Comparison of ENCODE assay signal across 19 cellular contexts in genomic region chr22:40022536-40023225, GRCh38. TPM values are rescaled to one million over a fixed set of nuclear protein-coding genes. Genes with fewer than 3 reads are reported as not detected.
DNase-seq lines count a peak whose midpoint lies in the region; ATAC-seq and TF ChIP-seq lines count a peak whose summit lies in the region.
"Had no signal": no experiment of that assay in that cellular context is flagged by ENCODE, and none has a peak within 500 bp of the region (broad histone marks: within the 10 kb centered on the region; RNA-seq: fewer than 3 reads in every experiment).

No MANE protein-coding gene starts in this region.

- no peak overlapping the region for H3K9ac ChIP-seq in PC-3 (ENCODE audit: low read length)

- no peak overlapping the region for H3K4me2 ChIP-seq in PC-3 (ENCODE audit: low read length)
- H3K4me2 ChIP-seq: smooth muscle cell had no signal

- H4K20me1 ChIP-seq in PC-3 (ENCODE audit: low read length) = no peaks in the 10 kb centered on the region

- H3K36me3 ChIP-seq in esophagus squamous epithelium (peaks cover 0 to 52% (median 0%) of the 10 kb centered on the region in 3 donors), stomach (peaks cover 6 to 36% (median 24%) of the 10 kb centered on the region in 4 donors), PC-3 (ENCODE audit: low read depth, low read length) (no peaks in the 10 kb centered on the region)
- H3K36me3 ChIP-seq: upper lobe of right lung had no signal

- BruUV-seq in PC-3 (replicated peaks; lab: Mats Ljungman, UMichigan) = no TSS peak

- CTCF ChIA-PET in PC-3 (lab: Charles Lee) = no interaction called here

- TF ChIP-seq EP300 in stomach (IDR thresholded peaks at IDR 0.05) = no peak

- WGBS in esophagus squamous epithelium, 2 donors = 34 to 55% methylated on average over 5 of the region's 11 CpGs
- WGBS in stomach, 5 donors = 60 to 77% (median 63%) methylated on average over 8 to 11 of the region's 11 CpGs

- no peak overlapping the region for H3K4me3 ChIP-seq in esophagus squamous epithelium
- no peak overlapping the region for H3K4me3 ChIP-seq in stomach
- H3K4me3 ChIP-seq in PC-3 (ENCODE audit: low read length) = no peak overlapping the region
- H3K4me3 ChIP-seq: pancreas, smooth muscle cell, upper lobe of right lung had no signal

- H3K4me1 ChIP-seq in esophagus squamous epithelium = peaks cover 4 to 87% (median 65%) of the 10 kb centered on the region in 3 donors
- H3K4me1 ChIP-seq in stomach = peaks cover 9 to 37% (median 17%) of the 10 kb centered on the region in 4 donors
- H3K4me1 ChIP-seq in PC-3 (ENCODE audit: insufficient read depth, low read length) = no peaks in the 10 kb centered on the region
- H3K4me1 ChIP-seq: pancreas, upper lobe of right lung had no signal

- H3K79me2 ChIP-seq in PC-3 (ENCODE audit: low read length) = no peaks in the 10 kb centered on the region

- intact Hi-C loops in esophagus squamous epithelium (cut with DNase I) = no loop called here
- intact Hi-C loops in stomach (cut with DNase I; ENCODE audit: low total_unique reads) = no loop called here
- intact Hi-C loops in PC-3 (cut with micrococcal nuclease) = loop anchor here (5.0 kb wide), 1 partner anchor 490 kb away; the partner anchor contains the start of gene RPS19BP1

- POLR2A ChIA-PET in PC-3 (lab: Charles Lee; ENCODE audit: unreplicated experiment) = no interaction called here

- H2AFZ ChIP-seq in PC-3 (ENCODE audit: low read length) = no peak overlapping the region

- TF ChIP-seq POLR2A in esophagus squamous epithelium (IDR thresholded peaks at IDR 0.05) (peak in 1 of 4 donors; percentile 30), stomach (IDR thresholded peaks at IDR 0.05) (no peak)

- TF ChIP-seq CTCF in esophagus squamous epithelium (IDR thresholded peaks at IDR 0.05) = no peak
- TF ChIP-seq CTCF in stomach (IDR thresholded peaks at IDR 0.05) = no peak
- no peak for TF ChIP-seq CTCF in PC-3 (conservative IDR thresholded peaks at IDR 0.05; ENCODE audit: low read depth, low read length)

- DNase-seq in NCI-H1694 (lab: John Stamatoyannopoulos, UW) = peak; percentile 82
- no peak for DNase-seq in NCI-H1694 treated with DMSO at 0.1 percent for 48 hours (lab: John Stamatoyannopoulos, UW)
- DNase-seq in RPMI7951 (ENCODE audit: low read depth) = peak; percentile 47
- DNase-seq in esophagus squamous epithelium (lab: John Stamatoyannopoulos, UW) = no peak
- peak; percentile 65 for DNase-seq in stomach
- no peak for DNase-seq in NCI-H1092 (lab: John Stamatoyannopoulos, UW)
- no peak for DNase-seq in PC-3
- DNase-seq: activated CD4-positive, alpha-beta T cell treated with anti-CD3 and anti-CD28 coated beads, Interleukin-2, amount 50 U/mL, for 1 hour; activated T-cell treated with anti-CD3 and anti-CD28 coated beads, Interleukin-2, amount 50 U/mL, for 48 hours; effector memory CD4-positive, alpha-beta T cell; KG1; left ventricle myocardium superior; NCI-H1417 treated with DMSO at 0.1 percent for 48 hours; pancreas; upper lobe of right lung had no signal

- H3F3A ChIP-seq in PC-3 (ENCODE audit: low read length, unreplicated experiment) = no peaks in the 10 kb centered on the region

- no peaks in the 10 kb centered on the region for H3K9me2 ChIP-seq in PC-3 (replicated peaks; ENCODE audit: low read length)

- ATAC-seq in GM21717 (IDR thresholded peaks at IDR 0.05; ENCODE audit: unreplicated experiment) (no peak), PC-3 (no peak)
- ATAC-seq: left ventricle myocardium superior, upper lobe of right lung had no signal

- peak overlapping the region; percentile 63 to 84 (median 76) for H3K27ac ChIP-seq in esophagus squamous epithelium
- peak overlapping the region in 2 of 5 donors; percentile 13 to 32 for H3K27ac ChIP-seq in stomach
- no peak overlapping the region for H3K27ac ChIP-seq in PC-3 (ENCODE audit: low read length)
- H3K27ac ChIP-seq: HL-60, pancreas, upper lobe of right lung had no signal

- H3K27me3 ChIP-seq in esophagus squamous epithelium = peaks cover 0 to 8% (median 0%) of the 10 kb centered on the region in 4 donors
- no peaks in the 10 kb centered on the region for H3K27me3 ChIP-seq in stomach
- no peaks in the 10 kb centered on the region for H3K27me3 ChIP-seq in PC-3 (ENCODE audit: low read length)
- H3K27me3 ChIP-seq: pancreas had no signal

- H3K9me3 ChIP-seq in esophagus squamous epithelium (no peaks in the 10 kb centered on the region), stomach (no peaks in the 10 kb centered on the region), PC-3 (ENCODE audit: low read length) (no peaks in the 10 kb centered on the region)
- H3K9me3 ChIP-seq: pancreas, upper lobe of right lung had no signal

RNA-seq across cellular contexts. Expression of gene FAM83F, which starts 27.9 kb away (rescaled TPM):
- 0.10 TPM in 1 of 2 replicates, not detected in the other for total RNA-seq in RPMI7951 (2014; rRNA removed; shearing (Covaris generic))
- 10 to 100 TPM; 25.5 to 39.2 (median 29.6) TPM for total RNA-seq in esophagus squamous epithelium
- total RNA-seq in stomach = 10 to 100 TPM in 2 of 5 donors, 1 to 10 TPM in 2, under 1 TPM in 1; under 0.01 to 17.4 (median 7.3) TPM
- polyA plus RNA-seq in stomach = 10 to 100 TPM in 1 of 3 donors, 1 to 10 TPM in 2; 5.7 to 14.2 (median 7.8) TPM
- total RNA-seq in PC-3 (2014; rRNA removed) = 5.5 and 9.2 TPM in 2 replicates
- total RNA-seq: fibroblast of villous mesenchyme had no signal

Comparison
In these comparisons a context has a peak if more than half of its experiments do, and no peak if none do; other contexts are left out.
1. DNase-seq: peak in NCI-H1694 (single experiment), RPMI7951 (single experiment) and stomach (single experiment); none in NCI-H1694 treated with DMSO at 0.1 percent for 48 hours (single experiment), esophagus squamous epithelium (single experiment), NCI-H1092 (single experiment) and PC-3 (single experiment).